In genomic region chr3:135069406-135069805, GRCh38 we compare ENCODE assay signal across 5 cellular contexts.
"Had no signal": no experiment of that assay in that cellular context is flagged by ENCODE, and none has a peak within 500 bp of the region (broad histone marks: within the 10 kb centered on the region; RNA-seq: fewer than 3 reads in every experiment).

No MANE protein-coding gene starts in this region.

- ATAC-seq: HepG2, K562 had no signal

- DNase-seq: IMR-90, KBM-7 had no signal

- H3K27ac ChIP-seq: HL-60 had no signal

- H3K4me3 ChIP-seq: K562 had no signal
